Comparison of ENCODE assay signal across 8 cellular contexts in genomic region chr4:143375326-143376073, GRCh38. TPM values are rescaled to one million over a fixed set of nuclear protein-coding genes. Genes with fewer than 3 reads are reported as not detected.
DNase-seq lines count a peak whose midpoint lies in the region; ATAC-seq and TF ChIP-seq lines count a peak whose summit lies in the region.

No MANE protein-coding gene starts in this region.

- in situ Hi-C loops in GM13976 (cut with MboI; ENCODE audit: low sequenced_read_pairs, unreplicated experiment), result no loop called here

- H3K9me3 ChIP-seq in PC-3 (ENCODE audit: low read length), result no peaks in the 10 kb centered on the region

- peak; percentile 67 for TF ChIP-seq CTCF in GM13976 (IDR thresholded peaks at IDR 0.05; ENCODE audit: borderline replicate concordance, control extremely low read depth, extremely low read depth, insufficient read depth, missing control alignments)
- peak; percentile 72 for TF ChIP-seq CTCF in PC-3 (conservative IDR thresholded peaks at IDR 0.05; ENCODE audit: low read depth, low read length)
- TF ChIP-seq CTCF in fibroblast of mammary gland (conservative IDR thresholded peaks at IDR 0.05; ENCODE audit: control insufficient read depth, insufficient read depth, low read depth, low read length), result peak; percentile 42

- H3F3A ChIP-seq in PC-3 (ENCODE audit: low read length, unreplicated experiment), result no peaks in the 10 kb centered on the region

- intact Hi-C loops in PC-3 (cut with micrococcal nuclease), result loop anchor here (1.0 to 2.0 kb wide), 2 partner anchors 107 to 173 kb away; no protein-coding TSS in a partner anchor

- H3K79me2 ChIP-seq in PC-3 (ENCODE audit: low read length), result no peaks in the 10 kb centered on the region

- no peak overlapping the region for H2AFZ ChIP-seq in PC-3 (ENCODE audit: low read length)

- DNase-seq in Ammon's horn (ENCODE audit: low spot score) (peak; percentile 90), GM13976 (ENCODE audit: low spot score) (no peak), PC-3 (peak; percentile 55), fibroblast of mammary gland (ENCODE audit: low read depth) (peak; percentile 38), pons (ENCODE audit: low spot score) (peak; percentile 92), HuH-7.5 (ENCODE audit: low spot score) (no peak), NCI-H2107 (lab: John Stamatoyannopoulos, UW) (no peak)

- H3K27ac ChIP-seq in PC-3 (ENCODE audit: low read length), result no peak overlapping the region

- no peaks in the 10 kb centered on the region for H3K4me1 ChIP-seq in PC-3 (ENCODE audit: insufficient read depth, low read length)

- H3K4me2 ChIP-seq in PC-3 (ENCODE audit: low read length), result no peak overlapping the region

- H3K36me3 ChIP-seq in PC-3 (ENCODE audit: low read depth, low read length), result no peaks in the 10 kb centered on the region

- H3K4me3 ChIP-seq in PC-3 (ENCODE audit: low read length), result no peak overlapping the region
- no peak overlapping the region for H3K4me3 ChIP-seq in fibroblast of mammary gland (ENCODE audit: control insufficient read depth, low read depth, low read length)

- POLR2A ChIA-PET in PC-3 (lab: Charles Lee; ENCODE audit: unreplicated experiment), result interaction anchor here (0.5 to 0.6 kb wide), 2 partner anchors 30 to 255 kb away, joined by 3 to 13 read pairs; no protein-coding TSS in a partner anchor

- ATAC-seq in HG02840 (IDR thresholded peaks at IDR 0.05; ENCODE audit: low FRiP score, unreplicated experiment) (peak; percentile 21), PC-3 (peak; percentile 92)

- no peaks in the 10 kb centered on the region for H3K9me2 ChIP-seq in PC-3 (replicated peaks; ENCODE audit: low read length)

- no TSS peak for BruUV-seq in PC-3 (replicated peaks; lab: Mats Ljungman, UMichigan)

- no peak overlapping the region for H3K9ac ChIP-seq in PC-3 (ENCODE audit: low read length)

- CTCF ChIA-PET in PC-3 (lab: Charles Lee), result interaction anchor here (0.6 to 0.9 kb wide), 3 partner anchors 22 to 114 kb away, joined by 3 read pairs; no protein-coding TSS in a partner anchor

- no peaks in the 10 kb centered on the region for H3K27me3 ChIP-seq in PC-3 (ENCODE audit: low read length)

- no peaks in the 10 kb centered on the region for H4K20me1 ChIP-seq in PC-3 (ENCODE audit: low read length)

RNA-seq across cellular contexts. Expression of gene GAB1, which starts 38.8 kb away (rescaled TPM):
- 3.3 and 4.9 TPM in 2 replicates for total RNA-seq in PC-3 (2014; rRNA removed)

Comparison
In these comparisons a context has a peak if more than half of its experiments do, and no peak if none do; other contexts are left out.
1. DNase-seq: peak in Ammon's horn (single experiment), PC-3 (single experiment), fibroblast of mammary gland (single experiment) and pons (single experiment); none in GM13976 (single experiment), HuH-7.5 (single experiment) and NCI-H2107 (single experiment).
2. Peak in every context shown above with its lines, with median percentiles within 50 percentile points of each other: CTCF ChIP-seq.